In the genomic region with DNA sequence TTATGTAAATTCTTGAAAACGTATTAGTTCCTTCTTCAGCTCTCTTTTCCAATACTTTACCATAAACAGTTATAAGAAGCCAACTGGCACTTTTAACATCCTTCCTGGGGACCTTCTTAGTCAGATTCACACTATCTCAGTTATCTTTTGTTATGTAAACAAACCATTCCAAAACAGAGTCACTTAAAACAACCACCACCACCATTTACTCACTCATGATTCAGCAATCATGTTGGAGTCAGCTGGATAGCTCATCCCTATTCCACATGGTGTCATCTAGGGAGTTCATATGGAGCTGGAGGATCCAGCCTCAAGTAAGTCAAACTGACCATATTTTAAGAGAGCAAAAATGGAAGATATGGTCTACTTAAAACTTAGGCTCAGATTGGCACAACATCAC, we compare ENCODE assay signal across 12 cellular contexts.
"Had no signal": no experiment of that assay in that cellular context is flagged by ENCODE, and none has a peak within 500 bp of the region (broad histone marks: within the 10 kb centered on the region; RNA-seq: fewer than 3 reads in every experiment).

No MANE protein-coding gene starts in this region.

- H3K4me3 ChIP-seq: adrenal gland, gastrocnemius medialis, heart right ventricle, psoas muscle, right lobe of liver had no signal

- ATAC-seq: gastrocnemius medialis; heart right ventricle; natural killer cell treated with Interleukin-12 subunit alpha and Interleukin-12 subunit beta and Interleukin-15 and Interleukin-18, amount 100 ng/mL, for 72 hours; psoas muscle; right lobe of liver; T-helper 17 cell had no signal

- DNase-seq: activated CD4-positive, alpha-beta T cell treated with anti-CD3 and anti-CD28 coated beads, Interleukin-2, amount 50 U/mL, for 1 hour; activated CD4-positive, CD25-positive, alpha-beta regulatory T cell; activated naive CD4-positive, alpha-beta T cell treated with anti-CD3 and anti-CD28 coated beads, Interleukin-2, amount 50 U/mL, for 16 hours; adrenal gland; gastrocnemius medialis; heart right ventricle; occipital lobe; psoas muscle; right lobe of liver; stimulated activated naive CD4-positive, alpha-beta T cell; T-helper 17 cell had no signal
